ENCODE assay signal across 28 cellular contexts in genomic region chr9:95109456-95109855, GRCh38.
DNase-seq lines count a peak whose midpoint lies in the region; ATAC-seq, FAIRE-seq and TF ChIP-seq lines count a peak whose summit lies in the region.
"Had no signal": no experiment of that assay in that cellular context is flagged by ENCODE, and none has a peak within 500 bp of the region (broad histone marks: within the 10 kb centered on the region; RNA-seq: fewer than 3 reads in every experiment).

No MANE protein-coding gene starts in this region.

- no peaks in the 10 kb centered on the region for H3K27me3 ChIP-seq in HepG2 (ENCODE audit: control insufficient read depth in 1 of 2, insufficient read depth in 2 of 2, low read length in 2 of 2)
- H3K27me3 ChIP-seq in right lobe of liver, result no peaks in the 10 kb centered on the region
- H3K27me3 ChIP-seq in lower lobe of right lung (ENCODE audit: low read depth), result no peaks in the 10 kb centered on the region
- H3K27me3 ChIP-seq in gastrocnemius medialis, result no peaks in the 10 kb centered on the region
- H3K27me3 ChIP-seq: BE2C had no signal

- no peak overlapping the region for H3K4me3 ChIP-seq in HepG2 (replicated peaks in 1 of 3; ENCODE audit: insufficient read depth in 1 of 3, low read depth in 2 of 3, low read length in 3 of 3)
- H3K4me3 ChIP-seq in right lobe of liver, result no peak overlapping the region
- no peak overlapping the region for H3K4me3 ChIP-seq in lower lobe of right lung
- H3K4me3 ChIP-seq in gastrocnemius medialis, result no peak overlapping the region
- no peak overlapping the region for H3K4me3 ChIP-seq in foreskin fibroblast (ENCODE audit: low read depth in 1 of 2, low read length in 2 of 2)
- H3K4me3 ChIP-seq: GM23248 had no signal

- H3K36me3 ChIP-seq in HepG2 (replicated peaks in 1 of 2; ENCODE audit: control insufficient read depth in 1 of 2, insufficient read depth in 2 of 2, low read length in 2 of 2), result peaks cover 12 to 19% of the 10 kb centered on the region in 2 experiments; a peak in 4 of 5 replicates
- H3K36me3 ChIP-seq in right lobe of liver, result peaks cover 0 to 41% (median 4%) of the 10 kb centered on the region in 4 donors
- H3K36me3 ChIP-seq in lower lobe of right lung, result peaks cover 59% of the 10 kb centered on the region
- H3K36me3 ChIP-seq in gastrocnemius medialis, result peaks cover 0 to 7% of the 10 kb centered on the region in 2 donors

- H3K9me3 ChIP-seq in HepG2 (ENCODE audit: low read length) (no peaks in the 10 kb centered on the region), right lobe of liver (no peaks in the 10 kb centered on the region), lower lobe of right lung (no peaks in the 10 kb centered on the region), gastrocnemius medialis (no peaks in the 10 kb centered on the region)
- H3K9me3 ChIP-seq: BE2C had no signal

- H3K4me1 ChIP-seq in HepG2 (ENCODE audit: insufficient read depth, low read length), result peaks cover 9% of the 10 kb centered on the region
- no peaks in the 10 kb centered on the region for H3K4me1 ChIP-seq in right lobe of liver
- H3K4me1 ChIP-seq in lower lobe of right lung, result no peaks in the 10 kb centered on the region
- peaks cover 40 to 53% of the 10 kb centered on the region in 2 donors for H3K4me1 ChIP-seq in gastrocnemius medialis

- H2AFZ ChIP-seq in HepG2 (ENCODE audit: low read length), result no peak overlapping the region
- H2AFZ ChIP-seq: GM23248 had no signal

- H3K27ac ChIP-seq in HepG2 (ENCODE audit: extremely low read length, insufficient read depth, low read length) (no peak overlapping the region), right lobe of liver (no peak overlapping the region), lower lobe of right lung (no peak overlapping the region), gastrocnemius medialis (peak overlapping the region; percentile 18 to 96 (median 70))
- H3K27ac ChIP-seq: GM23248 had no signal

- FAIRE-seq in HepG2 (lab: Jason Lieb, UNC), result no peak
- FAIRE-seq: GM12892, GM19239, RCC 7860 had no signal

- intact Hi-C loops in HepG2 (cut with micrococcal nuclease; ENCODE audit: unreplicated experiment) (no loop called here), right lobe of liver (cut with DNase I) (no loop called here), lower lobe of right lung (cut with DNase I) (no loop called here), gastrocnemius medialis (cut with DNase I; ENCODE audit: low total_unique reads) (no loop called here), posterior vena cava (cut with DNase I) (no loop called here)

- TF ChIP-seq EP300 in HepG2 (IDR thresholded peaks at IDR 0.05; ENCODE audit: low read depth in 2 of 2, low read length in 2 of 2), result no peak
- no peak for TF ChIP-seq EP300 in HepG2 (CRISPR knock-in tag; IDR thresholded peaks at IDR 0.05; ENCODE audit: borderline replicate concordance)

- ATAC-seq in HepG2 (no peak), right lobe of liver (no peak), lower lobe of right lung (no peak), gastrocnemius medialis (no peak)

- TF ChIP-seq POLR2A in HepG2 (IDR thresholded peaks at IDR 0.05; ENCODE audit: insufficient read depth in 1 of 2, low read depth in 2 of 2, low read length in 2 of 2), result no peak
- no peak for TF ChIP-seq POLR2A in right lobe of liver (IDR thresholded peaks at IDR 0.05)
- TF ChIP-seq POLR2A in gastrocnemius medialis (IDR thresholded peaks at IDR 0.05), result no peak

- H4K20me1 ChIP-seq in HepG2 (ENCODE audit: insufficient read depth, low read length), result no peaks in the 10 kb centered on the region

- H3K79me2 ChIP-seq in HepG2 (ENCODE audit: insufficient read depth, low read length), result no peaks in the 10 kb centered on the region

- H3K4me2 ChIP-seq in HepG2 (ENCODE audit: low read depth, low read length), result no peak overlapping the region

- no TSS peak for BruUV-seq in HepG2 (replicated peaks; lab: Mats Ljungman, UMichigan)

- H3K9ac ChIP-seq in HepG2 (ENCODE audit: insufficient read depth, low read depth, low read length), result no peak overlapping the region
- H3K9ac ChIP-seq: GM23248 had no signal

- POLR2A ChIA-PET in HepG2 (lab: Yijun Ruan, JAX), result no interaction called here

- TF ChIP-seq RAD21 in HepG2 (CRISPR knock-in tag; IDR thresholded peaks at IDR 0.05), result no peak

- TF ChIP-seq CTCF in HepG2 (CRISPR knock-in tag; IDR thresholded peaks at IDR 0.05), result no peak
- no peak for TF ChIP-seq CTCF in right lobe of liver (IDR thresholded peaks at IDR 0.05)
- no peak for TF ChIP-seq CTCF in lower lobe of right lung (IDR thresholded peaks at IDR 0.05)
- TF ChIP-seq CTCF in gastrocnemius medialis (IDR thresholded peaks at IDR 0.05 in 4 of 5, conservative IDR thresholded peaks at IDR 0.05 in 1 of 5), result no peak
- TF ChIP-seq CTCF in foreskin fibroblast (IDR thresholded peaks at IDR 0.05; ENCODE audit: low read depth, low read length), result no peak

- DNase-seq in HepG2 (ENCODE audit: low spot score), result no peak
- no peak for DNase-seq in right lobe of liver
- DNase-seq in lower lobe of right lung, result peak; percentile 23
- DNase-seq in gastrocnemius medialis, result no peak
- no peak for DNase-seq in D341Med (ENCODE audit: low spot score)
- DNase-seq in foreskin fibroblast, result no peak
- no peak for DNase-seq in posterior vena cava (ENCODE audit: low spot score)
- no peak for DNase-seq in NCI-H82 treated with DMSO at 0.1 percent for 48 hours (lab: John Stamatoyannopoulos, UW; ENCODE audit: unreplicated experiment)
- DNase-seq: 8988T, ACHN, BE2C, Calu3, DMS153, DND-41, GM23248, H7, KBM-7, MV-4-11, NCI-H1105, NCI-H1436 treated with DMSO at 0.1 percent for 48 hours, NCI-H187 treated with DMSO at 0.1 percent for 48 hours, NCI-H2171 treated with DMSO at 0.1 percent for 48 hours, NCI-H345, NCI-H510A treated with DMSO at 0.1 percent for 48 hours, NCI-H748 treated with DMSO at 0.1 percent for 48 hours had no signal

- in situ Hi-C loops in HepG2 (cut with HindIII; ENCODE audit: extremely low pct_ligation_motif_present, low pct_unique_long_range_greater_than_20kb) (no loop called here), gastrocnemius medialis (cut with MboI; ENCODE audit: low sequenced_read_pairs in 4 of 4) (no loop called here)

- CTCF ChIA-PET in HepG2 (lab: Yijun Ruan, JAX; ENCODE audit: low intra/inter-chr PET ratio, low total read pairs), result no interaction called here

- 72% methylated on average over 8 of the region's 8 CpGs for WGBS in HepG2 (ENCODE audit: low lambda C conversion rate)
- WGBS in right lobe of liver (ENCODE audit: insufficient coverage, low coverage, low lambda C conversion rate, missing lambda C conversion rate), result 54% methylated on average over 4 of the region's 8 CpGs

TF ChIP-seq in HepG2, 621 proteins besides CTCF, POLR2A, EP300 and RAD21:
- no peak for TF ChIP-seq ZNF614 (CRISPR knock-in tag; IDR thresholded peaks at IDR 0.05; ENCODE audit: borderline replicate concordance)
- no peak for TF ChIP-seq ELF4 (CRISPR knock-in tag; IDR thresholded peaks at IDR 0.05; ENCODE audit: borderline replicate concordance)
- TF ChIP-seq HNF4A (CRISPR knock-in tag; IDR thresholded peaks at IDR 0.05), result peak; percentile 52; the same call in 1 of the 2 replicates
- no peak for TF ChIP-seq ZNF326 (CRISPR knock-in tag; IDR thresholded peaks at IDR 0.05; ENCODE audit: borderline replicate concordance)
- TF ChIP-seq ZBTB38 (CRISPR knock-in tag; IDR thresholded peaks at IDR 0.05), result peak; percentile 52; the same call in 1 of the 2 replicates
- TF ChIP-seq SALL1 (CRISPR knock-in tag; IDR thresholded peaks at IDR 0.05), result 0 out of 2 replicates have a peak, but pooled peaks have one; percentile 13
- TF ChIP-seq, protein P1, sequence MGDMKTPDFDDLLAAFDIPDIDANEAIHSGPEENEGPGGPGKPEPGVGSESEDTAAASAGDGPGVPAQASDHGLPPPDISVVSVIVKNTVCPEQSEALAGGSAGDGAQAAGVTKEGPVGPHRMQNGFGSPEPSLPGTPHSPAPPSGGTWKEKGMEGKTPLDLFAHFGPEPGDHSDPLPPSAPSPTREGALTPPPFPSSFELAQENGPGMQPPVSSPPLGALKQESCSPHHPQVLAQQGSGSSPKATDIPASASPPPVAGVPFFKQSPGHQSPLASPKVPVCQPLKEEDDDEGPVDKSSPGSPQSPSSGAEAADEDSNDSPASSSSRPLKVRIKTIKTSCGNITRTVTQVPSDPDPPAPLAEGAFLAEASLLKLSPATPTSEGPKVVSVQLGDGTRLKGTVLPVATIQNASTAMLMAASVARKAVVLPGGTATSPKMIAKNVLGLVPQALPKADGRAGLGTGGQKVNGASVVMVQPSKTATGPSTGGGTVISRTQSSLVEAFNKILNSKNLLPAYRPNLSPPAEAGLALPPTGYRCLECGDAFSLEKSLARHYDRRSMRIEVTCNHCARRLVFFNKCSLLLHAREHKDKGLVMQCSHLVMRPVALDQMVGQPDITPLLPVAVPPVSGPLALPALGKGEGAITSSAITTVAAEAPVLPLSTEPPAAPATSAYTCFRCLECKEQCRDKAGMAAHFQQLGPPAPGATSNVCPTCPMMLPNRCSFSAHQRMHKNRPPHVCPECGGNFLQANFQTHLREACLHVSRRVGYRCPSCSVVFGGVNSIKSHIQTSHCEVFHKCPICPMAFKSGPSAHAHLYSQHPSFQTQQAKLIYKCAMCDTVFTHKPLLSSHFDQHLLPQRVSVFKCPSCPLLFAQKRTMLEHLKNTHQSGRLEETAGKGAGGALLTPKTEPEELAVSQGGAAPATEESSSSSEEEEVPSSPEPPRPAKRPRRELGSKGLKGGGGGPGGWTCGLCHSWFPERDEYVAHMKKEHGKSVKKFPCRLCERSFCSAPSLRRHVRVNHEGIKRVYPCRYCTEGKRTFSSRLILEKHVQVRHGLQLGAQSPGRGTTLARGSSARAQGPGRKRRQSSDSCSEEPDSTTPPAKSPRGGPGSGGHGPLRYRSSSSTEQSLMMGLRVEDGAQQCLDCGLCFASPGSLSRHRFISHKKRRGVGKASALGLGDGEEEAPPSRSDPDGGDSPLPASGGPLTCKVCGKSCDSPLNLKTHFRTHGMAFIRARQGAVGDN (CRISPR knock-in tag; IDR thresholded peaks at IDR 0.05), result peak; percentile 27
- TF ChIP-seq HOXA9 (CRISPR knock-in tag; IDR thresholded peaks at IDR 0.05; ENCODE audit: borderline replicate concordance), result no peak

Comparison
In these comparisons a context has a peak if more than half of its experiments do, and no peak if none do; other contexts are left out.
1. H3K27ac ChIP-seq: peak in gastrocnemius medialis (4 of 4); none in HepG2 (single experiment), right lobe of liver (0 of 3) and lower lobe of right lung (single experiment).